Comparison of ENCODE assay signal across 13 cellular contexts in the genomic region with DNA sequence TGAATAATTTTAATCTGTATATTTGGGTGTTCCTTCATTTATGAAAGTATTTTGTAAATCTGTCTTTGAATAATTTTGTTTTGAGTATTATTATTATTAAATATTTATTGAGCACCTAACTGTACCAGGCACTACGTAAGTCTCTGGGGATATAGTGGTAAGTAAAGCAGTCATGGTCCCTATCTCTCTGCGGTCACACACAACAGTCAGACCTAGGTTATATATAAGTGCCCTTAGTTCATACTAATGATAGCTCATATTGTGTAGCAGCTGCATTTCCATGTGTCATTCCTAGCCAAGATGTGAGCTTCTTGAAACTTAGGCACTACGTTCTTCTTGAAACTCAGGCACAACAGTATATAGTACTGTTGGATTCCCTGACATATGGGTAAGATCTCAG. TPM values are rescaled to one million over a fixed set of nuclear protein-coding genes. Genes with fewer than 3 reads are reported as not detected.
A peak's percentile ranks its signal among the peaks of the same experiment; 100 is the strongest.
DNase-seq lines count a peak whose midpoint lies in the region; ATAC-seq and TF ChIP-seq lines count a peak whose summit lies in the region.
"Had no signal": no experiment of that assay in that cellular context is flagged by ENCODE, and none has a peak within 500 bp of the region (broad histone marks: within the 10 kb centered on the region; RNA-seq: fewer than 3 reads in every experiment).

No MANE protein-coding gene starts in this region.

- no peak for DNase-seq in heart left ventricle
- no peak for DNase-seq in left cardiac atrium
- no peak for DNase-seq in activated naive CD8-positive, alpha-beta T cell treated with anti-CD3 and anti-CD28 coated beads for 36 hours
- no peak for DNase-seq in thyroid gland
- DNase-seq in NCI-H2029 treated with DMSO at 0.1 percent for 48 hours (lab: John Stamatoyannopoulos, UW): no peak
- no peak for DNase-seq in Ammon's horn (ENCODE audit: low spot score)
- DNase-seq in T1000 (lab: John Stamatoyannopoulos, UW): no peak
- DNase-seq: activated naive CD4-positive, alpha-beta T cell treated with anti-CD3 and anti-CD28 coated beads for 36 hours; GDM1; right cardiac atrium had no signal

- H3K27ac Mint-ChIP-seq in activated naive CD8-positive, alpha-beta T cell treated with anti-CD3 and anti-CD28 coated beads for 36 hours: peak overlapping the region; percentile 34
- H3K27ac Mint-ChIP-seq: dendritic cell treated with granulocyte-macrophage colony-stimulating factor and Interleukin-4, amounts not matched to agents 40 ng/mL and 50 ng/mL, for 4 days had no signal

- WGBS in heart left ventricle, 4 donors: 59 to 74% (median 66%) methylated on average over 3 of the region's 3 CpGs
- 91 to 92% methylated on average over 3 of the region's 3 CpGs for WGBS in thyroid gland, 2 donors

- H3K36me3 ChIP-seq in heart left ventricle (peaks cover 0 to 43% (median 15%) of the 10 kb centered on the region in 9 donors), thyroid gland (no peaks in the 10 kb centered on the region)

- H3K9me3 Mint-ChIP-seq in activated naive CD8-positive, alpha-beta T cell treated with anti-CD3 and anti-CD28 coated beads for 36 hours: no peaks in the 10 kb centered on the region
- H3K9me3 Mint-ChIP-seq: activated naive CD4-positive, alpha-beta T cell treated with anti-CD3 and anti-CD28 coated beads for 36 hours; dendritic cell treated with granulocyte-macrophage colony-stimulating factor and Interleukin-4, amounts not matched to agents 40 ng/mL and 50 ng/mL, for 4 days had no signal

- TF ChIP-seq POLR2A in heart left ventricle (IDR thresholded peaks at IDR 0.05): no peak
- no peak for TF ChIP-seq POLR2A in thyroid gland (IDR thresholded peaks at IDR 0.05)

- peaks cover 34% of the 10 kb centered on the region for H3K36me3 Mint-ChIP-seq in activated naive CD8-positive, alpha-beta T cell treated with anti-CD3 and anti-CD28 coated beads for 36 hours

- no peaks in the 10 kb centered on the region for H3K27me3 ChIP-seq in heart left ventricle
- no peaks in the 10 kb centered on the region for H3K27me3 ChIP-seq in thyroid gland

- ATAC-seq in heart left ventricle: peak in 2 of 4 donors; percentile 21 to 59
- ATAC-seq in left cardiac atrium: no peak
- ATAC-seq in HG02870 (IDR thresholded peaks at IDR 0.05; ENCODE audit: unreplicated experiment): peak; percentile 55

- H3K27me3 Mint-ChIP-seq in activated naive CD8-positive, alpha-beta T cell treated with anti-CD3 and anti-CD28 coated beads for 36 hours: no peaks in the 10 kb centered on the region
- H3K27me3 Mint-ChIP-seq: dendritic cell treated with granulocyte-macrophage colony-stimulating factor and Interleukin-4, amounts not matched to agents 40 ng/mL and 50 ng/mL, for 4 days had no signal

- H3K4me3 ChIP-seq in heart left ventricle: no peak overlapping the region
- no peak overlapping the region for H3K4me3 ChIP-seq in thyroid gland (replicated peaks in 1 of 3)
- H3K4me3 ChIP-seq: A549 had no signal

- H3K4me1 Mint-ChIP-seq in activated naive CD8-positive, alpha-beta T cell treated with anti-CD3 and anti-CD28 coated beads for 36 hours: peaks cover 53% of the 10 kb centered on the region

- H3K4me1 ChIP-seq in heart left ventricle (peaks cover 0 to 74% (median 54%) of the 10 kb centered on the region in 12 donors), thyroid gland (peaks cover 12% of the 10 kb centered on the region in 2 donors)

- no peak overlapping the region for H3K4me3 Mint-ChIP-seq in activated naive CD8-positive, alpha-beta T cell treated with anti-CD3 and anti-CD28 coated beads for 36 hours
- H3K4me3 Mint-ChIP-seq: activated naive CD4-positive, alpha-beta T cell treated with anti-CD3 and anti-CD28 coated beads for 36 hours; dendritic cell treated with granulocyte-macrophage colony-stimulating factor and Interleukin-4, amounts not matched to agents 40 ng/mL and 50 ng/mL, for 4 days had no signal

- H3K9me3 ChIP-seq in heart left ventricle: no peaks in the 10 kb centered on the region
- no peaks in the 10 kb centered on the region for H3K9me3 ChIP-seq in thyroid gland
- H3K9me3 ChIP-seq: A549 had no signal

- TF ChIP-seq CTCF in heart left ventricle (IDR thresholded peaks at IDR 0.05) (no peak), thyroid gland (IDR thresholded peaks at IDR 0.05) (no peak)

- intact Hi-C loops in heart left ventricle (cut with DNase I): no loop called here
- intact Hi-C loops in left cardiac atrium (cut with DNase I): no loop called here
- intact Hi-C loops in thyroid gland (cut with DNase I): no loop called here

- H3K27ac ChIP-seq in heart left ventricle (peak overlapping the region in 11 of 12 donors; percentile 7 to 81 (median 66)), thyroid gland (peak overlapping the region in 2 of 3 donors; percentile 8 to 46)
- H3K27ac ChIP-seq: A549 had no signal

RNA-seq across cellular contexts. Expression of a gene that starts 12.4 kb away (rescaled TPM):
- total RNA-seq in heart left ventricle: 10 to 100 TPM; 14.6 to 40.6 (median 20.9) TPM
- polyA plus RNA-seq in heart left ventricle: 10 to 100 TPM; 10.7 to 31.3 TPM
- total RNA-seq in left cardiac atrium: 10 to 100 TPM; 26.5 to 35.9 TPM
- 10 to 100 TPM; 43.9 to 52.9 TPM for total RNA-seq in activated naive CD8-positive, alpha-beta T cell treated with anti-CD3 and anti-CD28 coated beads for 36 hours
- 100 to 1,000 TPM; 157 to 383 (median 197) TPM for total RNA-seq in thyroid gland

RNA-seq across cellular contexts. Expression of a gene that starts 22.3 kb away (rescaled TPM):
- total RNA-seq in heart left ventricle (10 to 100 TPM; 10.7 to 16.9 (median 12.8) TPM), left cardiac atrium (10 to 100 TPM; 13.4 to 14.1 TPM), thyroid gland (10 to 100 TPM; 16.0 to 54.0 (median 27.9) TPM)
- 10 to 100 TPM; 30.9 to 34.6 TPM for polyA plus RNA-seq in heart left ventricle
- total RNA-seq in activated naive CD8-positive, alpha-beta T cell treated with anti-CD3 and anti-CD28 coated beads for 36 hours: 10 to 100 TPM; 77.2 to 78.7 TPM

RNA-seq across cellular contexts. Expression of a gene that starts 31.2 kb away (rescaled TPM):
- 10 to 100 TPM; 19.9 to 40.5 (median 28.9) TPM for total RNA-seq in heart left ventricle
- polyA plus RNA-seq in heart left ventricle: 10 to 100 TPM; 17.4 to 35.1 TPM
- total RNA-seq in left cardiac atrium: 10 to 100 TPM; 24.4 to 29.8 TPM
- 10 to 100 TPM; 40.0 to 42.3 TPM for total RNA-seq in activated naive CD8-positive, alpha-beta T cell treated with anti-CD3 and anti-CD28 coated beads for 36 hours
- 10 to 100 TPM; 59.9 to 66.4 (median 62.7) TPM for total RNA-seq in thyroid gland

RNA-seq across cellular contexts. Expression of a gene that starts 40.6 kb away (rescaled TPM):
- total RNA-seq in heart left ventricle: 100 to 1,000 TPM in 7 of 9 donors, 10 to 100 TPM in 2; 76.6 to 184 (median 131) TPM
- 100 to 1,000 TPM; 110 to 111 TPM for polyA plus RNA-seq in heart left ventricle
- 100 to 1,000 TPM in 1 of 2 donors, 10 to 100 TPM in 1; 68.5 to 108 TPM for total RNA-seq in left cardiac atrium
- total RNA-seq in activated naive CD8-positive, alpha-beta T cell treated with anti-CD3 and anti-CD28 coated beads for 36 hours: under 1 TPM; 0.68 to 0.87 TPM
- 10 to 100 TPM; 33.3 to 44.4 (median 42.0) TPM for total RNA-seq in thyroid gland
